In the genomic region with DNA sequence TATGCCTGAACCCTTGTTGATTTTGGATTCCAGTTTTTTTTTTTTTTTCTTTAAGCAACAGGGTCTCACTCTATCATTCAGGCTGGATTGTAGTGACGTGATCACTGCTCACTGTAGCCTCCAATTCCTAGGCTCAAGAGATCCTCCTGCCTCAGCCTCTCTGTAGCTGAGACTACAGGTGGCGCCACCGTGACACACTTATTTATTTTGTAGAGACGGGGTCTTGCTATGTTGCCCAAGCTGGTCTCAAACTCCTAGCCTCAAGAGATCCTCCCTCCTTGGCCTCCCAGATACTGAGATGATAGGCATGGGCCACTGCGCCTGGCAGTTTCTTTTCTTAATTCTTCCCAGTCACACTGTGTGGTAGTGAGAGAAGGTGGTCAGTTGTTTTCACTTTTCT, we compare ENCODE assay signal across 13 cellular contexts.
"Had no signal": no experiment of that assay in that cellular context is flagged by ENCODE, and none has a peak within 500 bp of the region (broad histone marks: within the 10 kb centered on the region; RNA-seq: fewer than 3 reads in every experiment).

No MANE protein-coding gene starts in this region.

- DNase-seq: activated CD4-positive, alpha-beta T cell treated with anti-CD3 and anti-CD28 coated beads, Interleukin-2, amount 10 ng/mL, durations not matched to agents 7 days and 5 days; activated CD8-positive, alpha-beta memory T cell treated with anti-CD3 and anti-CD28 coated beads, Interleukin-2, amount 10 ng/mL, durations not matched to agents 7 days and 5 days; activated effector memory CD4-positive, alpha-beta T cell treated with Interleukin-2 at 50 U/mL for 16 hours; activated T-cell treated with anti-CD3 and anti-CD28 coated beads, Interleukin-2, amount 50 U/mL, for 4 hours; psoas muscle; stimulated activated naive CD8-positive, alpha-beta T cell treated with anti-CD3 and anti-CD28 coated beads, Interleukin-15, amount 100 ng/mL, for 72 hours; T-helper 17 cell; upper lobe of left lung had no signal

- H3K27ac ChIP-seq: esophagus muscularis mucosa, hepatocyte, psoas muscle, upper lobe of left lung had no signal

- H3K4me2 ChIP-seq: hepatocyte had no signal

- H3K4me1 ChIP-seq: esophagus muscularis mucosa, psoas muscle, upper lobe of left lung had no signal

- H2AFZ ChIP-seq: hepatocyte had no signal

- H3K9me3 ChIP-seq: esophagus muscularis mucosa, psoas muscle, upper lobe of left lung had no signal

- H3K4me3 ChIP-seq: esophagus muscularis mucosa, hepatocyte, psoas muscle, upper lobe of left lung had no signal

- H3K36me3 ChIP-seq: esophagus muscularis mucosa, upper lobe of left lung had no signal

- H3K27me3 ChIP-seq: esophagus muscularis mucosa, hepatocyte, upper lobe of left lung had no signal

- ATAC-seq: activated CD8-positive, alpha-beta memory T cell treated with anti-CD3 and anti-CD28 coated beads, Interleukin-2, amount 10 ng/mL, durations not matched to agents 7 days and 5 days; activated naive CD4-positive, alpha-beta T cell treated with anti-CD3 and anti-CD28 coated beads, Interleukin-2, amount 50 U/mL, for 72 hours; activated T-cell treated with anti-CD3 and anti-CD28 coated beads, Interleukin-2, amount 50 U/mL, for 4 hours; sciatic nerve; stimulated activated naive CD8-positive, alpha-beta T cell treated with anti-CD3 and anti-CD28 coated beads, Interleukin-15, amount 100 ng/mL, for 72 hours; T-helper 17 cell had no signal

- FAIRE-seq: colon had no signal

- H3K79me2 ChIP-seq: hepatocyte had no signal
